Comparison of ENCODE assay signal across 9 cellular contexts in genomic region chr4:14916554-14917304, GRCh38.
DNase-seq lines count a peak whose midpoint lies in the region; ATAC-seq and TF ChIP-seq lines count a peak whose summit lies in the region.
"Had no signal": no experiment of that assay in that cellular context is flagged by ENCODE, and none has a peak within 500 bp of the region (broad histone marks: within the 10 kb centered on the region; RNA-seq: fewer than 3 reads in every experiment).

No MANE protein-coding gene starts in this region.

- H3K4me3 Mint-ChIP-seq in HFFc6 = peak overlapping the region; percentile 7
- no peak overlapping the region for H3K4me3 Mint-ChIP-seq in glutamatergic neuron (ENCODE audit: unreplicated experiment)
- H3K4me3 Mint-ChIP-seq: activated CD4-positive, alpha-beta T cell treated with anti-CD3 and anti-CD28 coated beads for 36 hours had no signal

- intact Hi-C loops in left ventricle myocardium superior (cut with micrococcal nuclease) = no loop called here

- H3K36me3 ChIP-seq in adipocyte (ENCODE audit: control insufficient read depth, insufficient read depth, low read length, severe bottlenecking) (no peaks in the 10 kb centered on the region), suprapubic skin (no peaks in the 10 kb centered on the region)

- no peak overlapping the region for H3K9ac ChIP-seq in adipocyte (ENCODE audit: low read length)

- H3K27ac Mint-ChIP-seq in HFFc6 (peak overlapping the region; percentile 4; the same call in 1 of the 2 replicates), glutamatergic neuron (ENCODE audit: unreplicated experiment) (no peak overlapping the region)
- H3K27ac Mint-ChIP-seq: activated CD4-positive, alpha-beta T cell treated with anti-CD3 and anti-CD28 coated beads for 36 hours had no signal

- peaks cover 15% of the 10 kb centered on the region for H3K4me1 Mint-ChIP-seq in HFFc6 (ENCODE audit: low read depth)
- H3K4me1 Mint-ChIP-seq in glutamatergic neuron (ENCODE audit: low read depth, unreplicated experiment) = peaks cover 7% of the 10 kb centered on the region
- H3K4me1 Mint-ChIP-seq: activated CD4-positive, alpha-beta T cell treated with anti-CD3 and anti-CD28 coated beads for 36 hours had no signal

- H3K36me3 Mint-ChIP-seq in HFFc6 (ENCODE audit: low read depth) (no peaks in the 10 kb centered on the region), glutamatergic neuron (ENCODE audit: unreplicated experiment) (no peaks in the 10 kb centered on the region)

- H3K9me3 ChIP-seq in adipocyte (ENCODE audit: control insufficient read depth, low read length) (no peaks in the 10 kb centered on the region), suprapubic skin (no peaks in the 10 kb centered on the region)

- H3K9me3 Mint-ChIP-seq in HFFc6 = no peaks in the 10 kb centered on the region
- peaks cover 3% of the 10 kb centered on the region for H3K9me3 Mint-ChIP-seq in glutamatergic neuron (ENCODE audit: unreplicated experiment)

- no peak for TF ChIP-seq CTCF in HFFc6 (IDR thresholded peaks at IDR 0.05)
- no peak for TF ChIP-seq CTCF in suprapubic skin (IDR thresholded peaks at IDR 0.05)
- no peak for TF ChIP-seq CTCF in glutamatergic neuron (IDR thresholded peaks at IDR 0.05; ENCODE audit: partially characterized antibody, unreplicated experiment)

- H3K27ac ChIP-seq in suprapubic skin = peak overlapping the region; percentile 58

- peaks cover 9% of the 10 kb centered on the region for H3K4me1 ChIP-seq in adipocyte (ENCODE audit: control insufficient read depth, insufficient read depth, low read length)
- H3K4me1 ChIP-seq in suprapubic skin = peaks cover 5% of the 10 kb centered on the region

- peaks cover 3% of the 10 kb centered on the region; the same call in 1 of the 2 replicates for H3K27me3 Mint-ChIP-seq in HFFc6 (ENCODE audit: insufficient read depth)
- H3K27me3 Mint-ChIP-seq in glutamatergic neuron (ENCODE audit: unreplicated experiment) = peaks cover 2% of the 10 kb centered on the region

- H3K27me3 ChIP-seq in adipocyte (replicated peaks; ENCODE audit: control insufficient read depth, insufficient read depth, low read length) = no peaks in the 10 kb centered on the region
- H3K27me3 ChIP-seq in suprapubic skin = no peaks in the 10 kb centered on the region

- H3K4me3 ChIP-seq in adipocyte (ENCODE audit: low read length) = no peak overlapping the region
- H3K4me3 ChIP-seq in suprapubic skin = no peak overlapping the region

- DNase-seq in HFFc6 (peak; percentile 73), adipocyte (ENCODE audit: low read depth) (peak; percentile 54), left ventricle myocardium superior (no peak), suprapubic skin (ENCODE audit: low spot score in 2 of 2) (no peak), NCI-H1092 treated with DMSO at 0.1 percent for 48 hours (lab: John Stamatoyannopoulos, UW) (no peak), glutamatergic neuron (no peak)
- DNase-seq: activated CD4-positive, alpha-beta T cell treated with anti-CD3 and anti-CD28 coated beads for 36 hours had no signal

- WGBS in suprapubic skin = 47% methylated on average over 6 of the region's 7 CpGs

- TF ChIP-seq POLR2A in suprapubic skin (IDR thresholded peaks at IDR 0.05) = no peak

- peak; percentile 94 for ATAC-seq in left ventricle myocardium superior
- ATAC-seq in HG02623 (IDR thresholded peaks at IDR 0.05; ENCODE audit: unreplicated experiment) = no peak
- no peak for ATAC-seq in HG03039 (IDR thresholded peaks at IDR 0.05; ENCODE audit: unreplicated experiment)
- ATAC-seq: activated CD4-positive, alpha-beta T cell treated with anti-CD3 and anti-CD28 coated beads for 36 hours had no signal

- no peak for TF ChIP-seq EP300 in suprapubic skin (IDR thresholded peaks at IDR 0.05)

Comparison
In these comparisons a context has a peak if more than half of its experiments do, and no peak if none do; other contexts are left out.
1. DNase-seq: peak in HFFc6 (single experiment) and adipocyte (single experiment); none in left ventricle myocardium superior (single experiment), suprapubic skin (0 of 2), NCI-H1092 treated with DMSO at 0.1 percent for 48 hours (single experiment) and glutamatergic neuron (single experiment).